Comparison of ENCODE assay signal across 11 cellular contexts in the genomic region with DNA sequence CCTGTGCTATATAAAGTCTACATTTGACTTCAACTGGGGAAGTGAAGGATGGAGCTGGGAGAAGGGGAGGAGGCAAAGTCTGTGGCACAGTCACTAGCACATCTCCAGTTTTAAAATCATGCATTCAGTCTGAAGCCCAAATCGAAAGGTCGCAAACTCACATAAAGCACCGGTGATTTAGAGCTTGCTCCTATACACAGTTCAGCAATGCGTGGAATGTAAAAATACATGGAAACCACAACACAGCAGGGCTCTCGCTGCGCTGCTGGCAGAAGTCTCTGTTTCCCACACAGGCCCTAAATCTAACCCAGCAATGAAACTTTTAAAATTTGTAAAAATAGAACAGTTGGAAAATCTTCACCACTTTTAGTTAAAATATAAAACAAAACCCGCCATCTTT.
A peak's percentile ranks its signal among the peaks of the same experiment; 100 is the strongest.
DNase-seq lines count a peak whose midpoint lies in the region; ATAC-seq and TF ChIP-seq lines count a peak whose summit lies in the region.
"Had no signal": no experiment of that assay in that cellular context is flagged by ENCODE, and none has a peak within 500 bp of the region (broad histone marks: within the 10 kb centered on the region; RNA-seq: fewer than 3 reads in every experiment).

No MANE protein-coding gene starts in this region.

- peak overlapping the region; percentile 85 for H3K27ac Mint-ChIP-seq in stimulated activated naive B cell treated with anti-CD40 and anti-IgM and Interleukin-4, amounts not matched to agents 10 μg/mL and 1 μg/mL and 100 μg/mL, for 72 hours
- H3K27ac Mint-ChIP-seq: activated T-cell treated with anti-CD3 and anti-CD28 coated beads, Interleukin-2, amount 50 U/mL, for 24 hours had no signal

- no peak for TF ChIP-seq CTCF in coronary artery (IDR thresholded peaks at IDR 0.05)

- H3K27ac ChIP-seq in coronary artery, result peak overlapping the region; percentile 33 to 72

- DNase-seq in coronary artery (ENCODE audit: low spot score), result no peak
- no peak for DNase-seq in stimulated activated naive B cell treated with anti-CD40 and anti-IgM and Interleukin-4, amounts not matched to agents 10 μg/mL and 1 μg/mL and 100 μg/mL, for 72 hours
- no peak for DNase-seq in glomerular visceral epithelial cell (ENCODE audit: extremely low spot score)
- DNase-seq in NK-92 treated with Interleukin-12 subunit alpha and Interleukin-12 subunit beta, amount 100 ng/mL, for 24 hours (lab: John Stamatoyannopoulos, UW), result no peak
- DNase-seq in NCI-H2227 (lab: John Stamatoyannopoulos, UW; ENCODE audit: unreplicated experiment), result no peak
- DNase-seq: activated T-cell treated with anti-CD3 and anti-CD28 coated beads, Interleukin-2, amount 50 U/mL, for 24 hours; DMS79; NCI-H1092 treated with DMSO at 0.1 percent for 48 hours; stimulated activated CD4-positive, alpha-beta T cell treated with anti-CD3 and anti-CD28 coated beads, Interleukin-2, amount 100 ng/mL, for 24 hours had no signal

- H3K4me3 Mint-ChIP-seq in stimulated activated naive B cell treated with anti-CD40 and anti-IgM and Interleukin-4, amounts not matched to agents 10 μg/mL and 1 μg/mL and 100 μg/mL, for 72 hours, result peak overlapping the region; percentile 67 to 70
- H3K4me3 Mint-ChIP-seq: activated T-cell treated with anti-CD3 and anti-CD28 coated beads, Interleukin-2, amount 50 U/mL, for 24 hours had no signal

- ATAC-seq in GM19328 (IDR thresholded peaks at IDR 0.05; ENCODE audit: unreplicated experiment) (peak; percentile 47), HG03159 (IDR thresholded peaks at IDR 0.05; ENCODE audit: unreplicated experiment) (peak; percentile 39)
- ATAC-seq in stimulated activated naive B cell treated with anti-CD40 and anti-IgM and Interleukin-4, amounts not matched to agents 10 μg/mL and 1 μg/mL and 100 μg/mL, for 72 hours (replicated peaks), result peak; percentile 75 to 81

- no peaks in the 10 kb centered on the region for H3K27me3 Mint-ChIP-seq in stimulated activated naive B cell treated with anti-CD40 and anti-IgM and Interleukin-4, amounts not matched to agents 10 μg/mL and 1 μg/mL and 100 μg/mL, for 72 hours

- peaks cover 23 to 54% of the 10 kb centered on the region in 2 donors for H3K36me3 Mint-ChIP-seq in stimulated activated naive B cell treated with anti-CD40 and anti-IgM and Interleukin-4, amounts not matched to agents 10 μg/mL and 1 μg/mL and 100 μg/mL, for 72 hours

- peaks cover 0 to 2% of the 10 kb centered on the region in 2 donors for H3K9me3 Mint-ChIP-seq in stimulated activated naive B cell treated with anti-CD40 and anti-IgM and Interleukin-4, amounts not matched to agents 10 μg/mL and 1 μg/mL and 100 μg/mL, for 72 hours

- peaks cover 48 to 77% of the 10 kb centered on the region in 2 donors for H3K4me1 Mint-ChIP-seq in stimulated activated naive B cell treated with anti-CD40 and anti-IgM and Interleukin-4, amounts not matched to agents 10 μg/mL and 1 μg/mL and 100 μg/mL, for 72 hours

- H3K4me3 ChIP-seq in coronary artery, result peak overlapping the region; percentile 23
